In the genomic region with DNA sequence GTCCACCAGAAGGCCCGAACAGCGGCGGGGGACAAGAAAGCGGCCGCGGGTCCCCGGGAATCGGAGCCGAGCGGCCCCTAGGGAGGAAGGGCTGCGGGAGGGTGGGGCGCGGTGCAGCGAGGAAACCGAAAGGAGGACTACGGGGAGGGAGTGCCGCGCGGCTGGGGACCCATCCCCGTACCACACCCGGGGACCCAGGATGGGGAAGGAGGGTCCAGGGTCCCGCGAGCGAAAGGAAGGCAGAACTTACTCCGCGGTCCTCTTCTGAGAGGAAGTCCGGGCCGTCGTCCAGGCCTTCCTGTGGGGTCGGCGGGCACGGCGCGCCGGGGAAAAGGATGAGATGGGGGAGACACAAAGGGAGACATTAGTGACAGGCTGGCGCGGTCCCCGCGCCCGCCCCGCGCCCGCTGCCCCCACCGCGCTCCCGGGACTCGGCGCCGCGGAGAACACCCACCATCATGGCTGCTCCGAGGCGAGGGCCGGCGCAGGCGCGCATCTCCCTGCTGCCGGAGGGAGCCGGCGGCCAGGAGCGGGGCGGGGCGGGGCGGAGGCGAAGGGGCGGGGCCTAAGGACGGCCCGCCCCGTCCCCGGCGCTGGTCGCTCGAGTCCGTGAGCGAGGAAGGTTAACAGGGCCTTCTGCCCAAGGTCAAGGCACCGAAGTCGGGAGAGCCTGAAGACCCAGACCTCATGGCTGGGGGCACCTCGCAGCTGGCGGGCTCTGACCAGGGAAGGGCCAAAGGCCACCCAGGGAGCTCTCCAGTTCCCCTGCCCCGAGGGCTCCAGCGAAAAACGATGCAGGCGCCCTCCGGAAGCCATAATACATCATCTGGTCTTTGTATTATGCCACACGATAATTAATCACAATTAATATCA, we compare ENCODE assay signal across 1 cellular context.
TF ChIP-seq lines count a peak whose summit lies in the region.

Gene SNX6, minus strand, starts transcription at position 492 of the 873 bp plus-strand sequence. Its CDS starts 32 bp downstream, at position 460.

TF ChIP-seq in HepG2, 621 proteins besides CTCF, POLR2A, EP300 and RAD21 (continued from another document and continues in another):
- TF ChIP-seq ZUFSP (CRISPR knock-in tag; IDR thresholded peaks at IDR 0.05; ENCODE audit: borderline replicate concordance) = no peak
- TF ChIP-seq TEAD3 (CRISPR knock-in tag; optimal IDR thresholded peaks at IDR 0.05; ENCODE audit: borderline replicate concordance) = peak; percentile 65
- peak; percentile 47; the same call in 1 of the 2 replicates for TF ChIP-seq ZNF44 (CRISPR knock-in tag; IDR thresholded peaks at IDR 0.05)
- TF ChIP-seq ZNF879 (CRISPR knock-in tag; IDR thresholded peaks at IDR 0.05) = 0 out of 2 replicates have a peak, but pooled peaks have one; percentile 48
- peak; percentile 12; the same call in 1 of the 2 replicates for TF ChIP-seq NR2F6 (IDR thresholded peaks at IDR 0.05)
- peak; percentile 52 for TF ChIP-seq NR2F6 (CRISPR knock-in tag; IDR thresholded peaks at IDR 0.05)
- peak; percentile 77; the same call in 1 of the 2 replicates for TF ChIP-seq KLF15 (CRISPR knock-in tag; IDR thresholded peaks at IDR 0.05; ENCODE audit: borderline replicate concordance)
- TF ChIP-seq MIER3 (CRISPR knock-in tag; IDR thresholded peaks at IDR 0.05; ENCODE audit: borderline replicate concordance) = no peak
- TF ChIP-seq HOXA7 (CRISPR knock-in tag; IDR thresholded peaks at IDR 0.05) = no peak
- peak; percentile 86 for TF ChIP-seq DNMT1 (CRISPR knock-in tag; IDR thresholded peaks at IDR 0.05)
- TF ChIP-seq, protein P1, sequence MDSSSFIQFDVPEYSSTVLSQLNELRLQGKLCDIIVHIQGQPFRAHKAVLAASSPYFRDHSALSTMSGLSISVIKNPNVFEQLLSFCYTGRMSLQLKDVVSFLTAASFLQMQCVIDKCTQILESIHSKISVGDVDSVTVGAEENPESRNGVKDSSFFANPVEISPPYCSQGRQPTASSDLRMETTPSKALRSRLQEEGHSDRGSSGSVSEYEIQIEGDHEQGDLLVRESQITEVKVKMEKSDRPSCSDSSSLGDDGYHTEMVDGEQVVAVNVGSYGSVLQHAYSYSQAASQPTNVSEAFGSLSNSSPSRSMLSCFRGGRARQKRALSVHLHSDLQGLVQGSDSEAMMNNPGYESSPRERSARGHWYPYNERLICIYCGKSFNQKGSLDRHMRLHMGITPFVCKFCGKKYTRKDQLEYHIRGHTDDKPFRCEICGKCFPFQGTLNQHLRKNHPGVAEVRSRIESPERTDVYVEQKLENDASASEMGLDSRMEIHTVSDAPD (CRISPR knock-in tag; IDR thresholded peaks at IDR 0.05) = no peak
- no peak for TF ChIP-seq NFIB (CRISPR knock-in tag; IDR thresholded peaks at IDR 0.05; ENCODE audit: borderline replicate concordance)
- no peak for TF ChIP-seq ZNF382 (CRISPR knock-in tag; IDR thresholded peaks at IDR 0.05; ENCODE audit: borderline replicate concordance)
- no peak for TF ChIP-seq HNRNPUL1 (IDR thresholded peaks at IDR 0.05; ENCODE audit: low read depth, low read length)
- TF ChIP-seq DRAP1 (CRISPR knock-in tag; IDR thresholded peaks at IDR 0.05) = peak; percentile 44
- TF ChIP-seq SKIL (CRISPR knock-in tag; IDR thresholded peaks at IDR 0.05; ENCODE audit: borderline replicate concordance) = no peak
- TF ChIP-seq ZBTB25 (CRISPR knock-in tag; IDR thresholded peaks at IDR 0.05) = no peak; the same call in 1 of the 2 replicates
- TF ChIP-seq ZNF441 (CRISPR knock-in tag; IDR thresholded peaks at IDR 0.05; ENCODE audit: borderline replicate concordance) = peak; percentile 75
- no peak; the same call in 1 of the 2 replicates for TF ChIP-seq ZFYVE20 (CRISPR knock-in tag; IDR thresholded peaks at IDR 0.05; ENCODE audit: borderline replicate concordance, low read depth)
- TF ChIP-seq, protein P2, sequence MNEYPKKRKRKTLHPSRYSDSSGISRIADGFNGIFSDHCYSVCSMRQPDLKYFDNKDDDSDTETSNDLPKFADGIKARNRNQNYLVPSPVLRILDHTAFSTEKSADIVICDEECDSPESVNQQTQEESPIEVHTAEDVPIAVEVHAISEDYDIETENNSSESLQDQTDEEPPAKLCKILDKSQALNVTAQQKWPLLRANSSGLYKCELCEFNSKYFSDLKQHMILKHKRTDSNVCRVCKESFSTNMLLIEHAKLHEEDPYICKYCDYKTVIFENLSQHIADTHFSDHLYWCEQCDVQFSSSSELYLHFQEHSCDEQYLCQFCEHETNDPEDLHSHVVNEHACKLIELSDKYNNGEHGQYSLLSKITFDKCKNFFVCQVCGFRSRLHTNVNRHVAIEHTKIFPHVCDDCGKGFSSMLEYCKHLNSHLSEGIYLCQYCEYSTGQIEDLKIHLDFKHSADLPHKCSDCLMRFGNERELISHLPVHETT (CRISPR knock-in tag; conservative IDR thresholded peaks at IDR 0.05) = peak; percentile 23
- TF ChIP-seq, protein P3, sequence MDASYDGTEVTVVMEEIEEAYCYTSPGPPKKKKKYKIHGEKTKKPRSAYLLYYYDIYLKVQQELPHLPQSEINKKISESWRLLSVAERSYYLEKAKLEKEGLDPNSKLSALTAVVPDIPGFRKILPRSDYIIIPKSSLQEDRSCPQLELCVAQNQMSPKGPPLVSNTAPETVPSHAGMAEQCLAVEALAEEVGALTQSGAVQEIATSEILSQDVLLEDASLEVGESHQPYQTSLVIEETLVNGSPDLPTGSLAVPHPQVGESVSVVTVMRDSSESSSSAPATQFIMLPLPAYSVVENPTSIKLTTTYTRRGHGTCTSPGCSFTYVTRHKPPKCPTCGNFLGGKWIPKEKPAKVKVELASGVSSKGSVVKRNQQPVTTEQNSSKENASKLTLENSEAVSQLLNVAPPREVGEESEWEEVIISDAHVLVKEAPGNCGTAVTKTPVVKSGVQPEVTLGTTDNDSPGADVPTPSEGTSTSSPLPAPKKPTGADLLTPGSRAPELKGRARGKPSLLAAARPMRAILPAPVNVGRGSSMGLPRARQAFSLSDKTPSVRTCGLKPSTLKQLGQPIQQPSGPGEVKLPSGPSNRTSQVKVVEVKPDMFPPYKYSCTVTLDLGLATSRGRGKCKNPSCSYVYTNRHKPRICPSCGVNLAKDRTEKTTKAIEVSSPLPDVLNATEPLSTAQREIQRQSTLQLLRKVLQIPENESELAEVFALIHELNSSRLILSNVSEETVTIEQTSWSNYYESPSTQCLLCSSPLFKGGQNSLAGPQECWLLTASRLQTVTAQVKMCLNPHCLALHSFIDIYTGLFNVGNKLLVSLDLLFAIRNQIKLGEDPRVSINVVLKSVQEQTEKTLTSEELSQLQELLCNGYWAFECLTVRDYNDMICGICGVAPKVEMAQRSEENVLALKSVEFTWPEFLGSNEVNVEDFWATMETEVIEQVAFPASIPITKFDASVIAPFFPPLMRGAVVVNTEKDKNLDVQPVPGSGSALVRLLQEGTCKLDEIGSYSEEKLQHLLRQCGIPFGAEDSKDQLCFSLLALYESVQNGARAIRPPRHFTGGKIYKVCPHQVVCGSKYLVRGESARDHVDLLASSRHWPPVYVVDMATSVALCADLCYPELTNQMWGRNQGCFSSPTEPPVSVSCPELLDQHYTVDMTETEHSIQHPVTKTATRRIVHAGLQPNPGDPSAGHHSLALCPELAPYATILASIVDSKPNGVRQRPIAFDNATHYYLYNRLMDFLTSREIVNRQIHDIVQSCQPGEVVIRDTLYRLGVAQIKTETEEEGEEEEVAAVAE (CRISPR knock-in tag; IDR thresholded peaks at IDR 0.05; ENCODE audit: borderline replicate concordance) = no peak
- no peak for TF ChIP-seq ZNF207 (IDR thresholded peaks at IDR 0.05; ENCODE audit: borderline replicate concordance)
- peak; percentile 79; the same call in 1 of the 2 replicates for TF ChIP-seq ZNF101 (CRISPR knock-in tag; IDR thresholded peaks at IDR 0.05; ENCODE audit: borderline replicate concordance, low read depth)
- peak; percentile 87; the same call in 1 of the 2 replicates for TF ChIP-seq HES4 (CRISPR knock-in tag; IDR thresholded peaks at IDR 0.05; ENCODE audit: borderline replicate concordance)
- peak; percentile 25 for TF ChIP-seq ZSCAN21 (CRISPR knock-in tag; IDR thresholded peaks at IDR 0.05; ENCODE audit: borderline replicate concordance)
- no peak for TF ChIP-seq ATF7 (IDR thresholded peaks at IDR 0.05)
- TF ChIP-seq ATF7 (CRISPR knock-in tag; IDR thresholded peaks at IDR 0.05) = peak; percentile 89
- peak; percentile 98 for TF ChIP-seq ZNF572 (CRISPR knock-in tag; IDR thresholded peaks at IDR 0.05)
- peak; percentile 66 for TF ChIP-seq NR3C1 (CRISPR knock-in tag; IDR thresholded peaks at IDR 0.05)
- 0 out of 2 replicates have a peak, but pooled peaks have one; percentile 38 for TF ChIP-seq ATF6 (CRISPR knock-in tag; conservative IDR thresholded peaks at IDR 0.05)
- peak; percentile 24; the same call in 1 of the 2 replicates for TF ChIP-seq CAMTA2 (CRISPR knock-in tag; IDR thresholded peaks at IDR 0.05; ENCODE audit: borderline replicate concordance)
- no peak for TF ChIP-seq HNF1A (IDR thresholded peaks at IDR 0.05; ENCODE audit: low read depth)
- TF ChIP-seq HNF1A (CRISPR knock-in tag; IDR thresholded peaks at IDR 0.05; ENCODE audit: borderline replicate concordance) = no peak; the same call in none of the 2 replicates
- TF ChIP-seq EHMT2 (IDR thresholded peaks at IDR 0.05; ENCODE audit: borderline replicate concordance, low read depth, low read length) = no peak
- TF ChIP-seq CREM (IDR thresholded peaks at IDR 0.05) = no peak
- TF ChIP-seq CREM (CRISPR knock-in tag; IDR thresholded peaks at IDR 0.05) = no peak
